ENCODE assay signal across 11 cellular contexts in genomic region chr15:60372756-60373155, GRCh38. TPM values are rescaled to one million over a fixed set of nuclear protein-coding genes. Genes with fewer than 3 reads are reported as not detected.
DNase-seq lines count a peak whose midpoint lies in the region; FAIRE-seq and TF ChIP-seq lines count a peak whose summit lies in the region.
"Had no signal": no experiment of that assay in that cellular context is flagged by ENCODE, and none has a peak within 500 bp of the region (broad histone marks: within the 10 kb centered on the region; RNA-seq: fewer than 3 reads in every experiment).

No MANE protein-coding gene starts in this region.

- H3K4me1 ChIP-seq in HUES48 (ENCODE audit: control insufficient read depth, insufficient read depth, low read length) = peaks cover 16% of the 10 kb centered on the region
- H3K4me1 ChIP-seq in adrenal gland (replicated peaks in 1 of 2) = peaks cover 38 to 58% of the 10 kb centered on the region in 2 donors
- peaks cover 69% of the 10 kb centered on the region for H3K4me1 ChIP-seq in keratinocyte (ENCODE audit: control insufficient read depth, extremely low read depth, insufficient read depth, low read length)
- H3K4me1 ChIP-seq in suprapubic skin = peaks cover 92% of the 10 kb centered on the region

- peaks cover 81% of the 10 kb centered on the region for H4K20me1 ChIP-seq in keratinocyte (ENCODE audit: control insufficient read depth, extremely low read depth, insufficient read depth, low read length)

- H3K9me3 ChIP-seq in HUES48 (ENCODE audit: control insufficient read depth, insufficient read depth, low read length) (no peaks in the 10 kb centered on the region), adrenal gland (replicated peaks in 1 of 3) (no peaks in the 10 kb centered on the region), keratinocyte (ENCODE audit: control insufficient read depth, low read depth, low read length) (no peaks in the 10 kb centered on the region), suprapubic skin (no peaks in the 10 kb centered on the region)

- TF ChIP-seq POLR2A in adrenal gland (IDR thresholded peaks at IDR 0.05) (no peak), suprapubic skin (IDR thresholded peaks at IDR 0.05) (no peak)

- WGBS in adrenal gland, 4 donors = 91 to 100% (median 92%) methylated on average over 1 of the region's 1 CpG
- WGBS in suprapubic skin = 87% methylated on average over 1 of the region's 1 CpG

- H3K4me3 ChIP-seq in HUES48 (ENCODE audit: low read depth, low read length) (no peak overlapping the region), adrenal gland (no peak overlapping the region), keratinocyte (ENCODE audit: control insufficient read depth in 2 of 3, extremely low read depth in 1 of 3, insufficient read depth in 2 of 3, low read depth in 1 of 3, low read length in 3 of 3) (no peak overlapping the region), suprapubic skin (no peak overlapping the region)
- H3K4me3 ChIP-seq: lung had no signal

- peaks cover 26% of the 10 kb centered on the region for H3K36me3 ChIP-seq in HUES48 (ENCODE audit: control insufficient read depth, insufficient read depth, low read length)
- H3K36me3 ChIP-seq in adrenal gland (replicated peaks in 1 of 2) = peaks cover 0 to 34% of the 10 kb centered on the region in 2 donors
- peaks cover 25 to 75% of the 10 kb centered on the region in 2 experiments for H3K36me3 ChIP-seq in keratinocyte (ENCODE audit: control insufficient read depth in 2 of 2, extremely low read depth in 1 of 2, insufficient read depth in 2 of 2, low read length in 2 of 2)
- peaks cover 24% of the 10 kb centered on the region for H3K36me3 ChIP-seq in suprapubic skin

- H3K27me3 ChIP-seq in HUES48 (ENCODE audit: control insufficient read depth, insufficient read depth, low read length) (peaks cover 21% of the 10 kb centered on the region), adrenal gland (no peaks in the 10 kb centered on the region), keratinocyte (ENCODE audit: control insufficient read depth, extremely low read depth, insufficient read depth, low read length) (no peaks in the 10 kb centered on the region), suprapubic skin (no peaks in the 10 kb centered on the region)
- H3K27me3 ChIP-seq: foreskin keratinocyte had no signal

- TF ChIP-seq CTCF in adrenal gland (IDR thresholded peaks at IDR 0.05) = no peak
- no peak for TF ChIP-seq CTCF in keratinocyte (optimal IDR thresholded peaks at IDR 0.05 in 1 of 3, IDR thresholded peaks at IDR 0.05 in 1 of 3, conservative IDR thresholded peaks at IDR 0.05 in 1 of 3; ENCODE audit: extremely low read depth in 1 of 3, insufficient read depth in 2 of 3, low read length in 3 of 3)
- no peak for TF ChIP-seq CTCF in suprapubic skin (IDR thresholded peaks at IDR 0.05)

- H2AFZ ChIP-seq in keratinocyte (ENCODE audit: control insufficient read depth, low read length) = no peak overlapping the region

- dilution Hi-C loops in keratinocyte (cut with MboI; ENCODE audit: extremely low pct_ligation_motif_present, low sequenced_read_pairs) = no loop called here

- peaks cover 4% of the 10 kb centered on the region for H3K9me1 ChIP-seq in keratinocyte (ENCODE audit: control insufficient read depth, extremely low read depth, insufficient read depth, low read length)

- H3K4me2 ChIP-seq in keratinocyte (ENCODE audit: control insufficient read depth, extremely low read depth, insufficient read depth, low read depth, low read length) = peak overlapping the region; percentile 9

- intact Hi-C loops in adrenal gland (cut with DNase I) = no loop called here

- DNase-seq in adrenal gland (no peak), keratinocyte (ENCODE audit: low read depth, low spot score) (no peak), suprapubic skin (ENCODE audit: low spot score in 2 of 2) (no peak), AML-193 (lab: John Stamatoyannopoulos, UW) (no peak), Kasumi-1 (lab: John Stamatoyannopoulos, UW) (no peak), NCI-H774 (lab: John Stamatoyannopoulos, UW) (no peak)
- no peak for DNase-seq in effector CD4-positive, alpha-beta T cell
- DNase-seq: activated T-cell treated with anti-CD3 and anti-CD28 coated beads, Interleukin-2, amount 50 U/mL, for 48 hours had no signal

- H3K9ac ChIP-seq in HUES48 (ENCODE audit: low read depth, low read length) (no peak overlapping the region), keratinocyte (ENCODE audit: control insufficient read depth, extremely low read depth, insufficient read depth, low read length) (peak overlapping the region; percentile 65)

- peaks cover 58% of the 10 kb centered on the region for H3K79me2 ChIP-seq in keratinocyte (ENCODE audit: control insufficient read depth, insufficient read depth, low read length)

- FAIRE-seq in keratinocyte (lab: Jason Lieb, UNC) = no peak

- H3K27ac ChIP-seq in HUES48 (ENCODE audit: low read depth, low read length) = peak overlapping the region; percentile 5
- peak overlapping the region in 4 of 5 donors; percentile 45 to 85 (median 83) for H3K27ac ChIP-seq in adrenal gland
- H3K27ac ChIP-seq in keratinocyte (ENCODE audit: control insufficient read depth, insufficient read depth, low read length) = peak overlapping the region; percentile 91
- H3K27ac ChIP-seq in suprapubic skin = peak overlapping the region; percentile 81

- no peak for TF ChIP-seq EP300 in suprapubic skin (IDR thresholded peaks at IDR 0.05)

RNA-seq across cellular contexts. Expression of gene ANXA2, which starts 25.0 kb away (rescaled TPM):
- 100 to 1,000 TPM; 335 to 733 (median 482) TPM for total RNA-seq in adrenal gland
- 1,000 to 10,000 TPM in 1 of 3 donors, 100 to 1,000 TPM in 2; 314 to 1,002 (median 476) TPM for polyA plus RNA-seq in adrenal gland
- polyA plus RNA-seq in keratinocyte = 10,132 to 15,949 TPM (median 11,017 TPM) in 3 replicates
- 4,066 TPM for polyA plus RNA-seq in keratinocyte (2011; ENCODE audit: low read depth)
- 14,846 and 18,096 TPM in 2 replicates for polyA plus RNA-seq in keratinocyte (2011; cell fraction: cytosol; rRNA removed)
- polyA plus RNA-seq in keratinocyte (2011; cell fraction: nucleus; rRNA removed) = 11,086 and 11,309 TPM in 2 replicates
- 4,107 and 9,800 TPM in 2 replicates for polyA plus RNA-seq in keratinocyte (2012; ENCODE audit: low replicate concordance)
- polyA minus RNA-seq in keratinocyte = 5,148 to 8,880 TPM (median 8,598 TPM) in 3 replicates
- 5,055 TPM for polyA minus RNA-seq in keratinocyte (2011; cell fraction: cytosol; rRNA and poly(A)+ RNA removed)
- polyA minus RNA-seq in keratinocyte (2011; cell fraction: nucleus; rRNA and poly(A)+ RNA removed) = 2,602 and 4,474 TPM in 2 replicates
- 1,000 to 10,000 TPM; 1,379 to 1,734 (median 1,554) TPM for total RNA-seq in suprapubic skin

Comparison
In these comparisons a context has a peak if more than half of its experiments do, and no peak if none do; other contexts are left out.
1. H3K27ac ChIP-seq: peak in every context shown above with its lines; median percentile 91 in keratinocyte; 83 in adrenal gland; 81 in suprapubic skin; 5 in HUES48.